In the genomic region with DNA sequence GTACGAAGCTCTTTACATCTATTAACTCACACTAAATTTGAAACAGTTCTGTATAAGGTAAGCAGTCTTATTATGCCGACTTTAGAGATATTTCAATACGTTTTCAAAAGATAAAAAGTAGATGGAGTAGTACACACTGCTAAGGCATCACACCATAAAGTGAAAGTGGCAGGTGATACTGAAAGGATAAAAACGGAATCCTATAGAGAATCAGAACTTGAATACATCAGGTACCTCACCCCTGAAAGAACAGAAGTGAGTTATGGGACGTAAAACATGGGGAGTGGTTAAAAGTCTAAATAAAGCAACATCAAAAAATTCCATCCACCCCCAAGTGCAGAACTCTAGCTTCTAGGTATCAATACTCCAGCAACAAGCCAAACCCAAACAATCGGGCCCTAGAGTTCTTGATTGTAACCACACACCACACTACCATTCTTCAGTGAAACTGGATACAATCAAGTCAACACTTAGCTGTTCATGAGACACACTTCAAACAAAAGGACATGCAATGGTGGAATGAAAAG, we compare ENCODE assay signal across 13 cellular contexts.
DNase-seq lines count a peak whose midpoint lies in the region; ATAC-seq, FAIRE-seq and TF ChIP-seq lines count a peak whose summit lies in the region.
"Had no signal": no experiment of that assay in that cellular context is flagged by ENCODE, and none has a peak within 500 bp of the region (broad histone marks: within the 10 kb centered on the region; RNA-seq: fewer than 3 reads in every experiment).

No MANE protein-coding gene starts in this region.

- H3K27me3 Mint-ChIP-seq in activated CD8-positive, alpha-beta memory T cell treated with anti-CD3 and anti-CD28 coated beads, Interleukin-2, amount 10 ng/mL, durations not matched to agents 7 days and 5 days, result no peaks in the 10 kb centered on the region
- no peaks in the 10 kb centered on the region for H3K27me3 Mint-ChIP-seq in T-cell
- H3K27me3 Mint-ChIP-seq: activated B cell treated with CpG ODN at 0.5 μM for 24 hours had no signal

- TF ChIP-seq RAD21 in GM12878 (IDR thresholded peaks at IDR 0.05; ENCODE audit: insufficient read depth, low read depth, low read length), result no peak

- TF ChIP-seq CTCF in GM20000 (IDR thresholded peaks at IDR 0.05; ENCODE audit: extremely low read depth, missing control alignments), result no peak
- no peak for TF ChIP-seq CTCF in GM12878 (IDR thresholded peaks at IDR 0.05 in 2 of 3, conservative IDR thresholded peaks at IDR 0.05 in 1 of 3; ENCODE audit: control insufficient read depth in 2 of 3, extremely low read depth in 1 of 3, insufficient read depth in 1 of 3, low read depth in 3 of 3, low read length in 3 of 3)

- H3K9me3 Mint-ChIP-seq in activated CD8-positive, alpha-beta memory T cell treated with anti-CD3 and anti-CD28 coated beads, Interleukin-2, amount 10 ng/mL, durations not matched to agents 7 days and 5 days (ENCODE audit: low read depth), result peaks cover 3% of the 10 kb centered on the region
- H3K9me3 Mint-ChIP-seq in T-cell, result peaks cover 10 to 14% (median 13%) of the 10 kb centered on the region in 3 donors

- H3K27ac ChIP-seq in GM12878 (ENCODE audit: control insufficient read depth, insufficient read depth), result peak overlapping the region; percentile 24; the same call in 1 of the 2 replicates
- H3K27ac ChIP-seq: HL-60, parathyroid adenoma had no signal

- H3K36me3 Mint-ChIP-seq in activated CD8-positive, alpha-beta memory T cell treated with anti-CD3 and anti-CD28 coated beads, Interleukin-2, amount 10 ng/mL, durations not matched to agents 7 days and 5 days, result peaks cover 19% of the 10 kb centered on the region
- H3K36me3 Mint-ChIP-seq in T-cell, result peaks cover 27% of the 10 kb centered on the region

- H2AFZ ChIP-seq in GM12878 (ENCODE audit: control insufficient read depth, low read depth, low read length), result peak overlapping the region; percentile 19; the same call in 1 of the 2 replicates
- H2AFZ ChIP-seq: parathyroid adenoma had no signal

- SMC1A ChIA-PET in GM12878 (lab: Charles Lee; ENCODE audit: uncharacterized antibody, unreplicated experiment), result interaction anchor here (0.7 to 1.5 kb wide), 5 partner anchors 32 to 987 kb away, joined by 3 to 4 read pairs (median 3); no protein-coding TSS in a partner anchor

- peaks cover 10% of the 10 kb centered on the region for H3K4me1 Mint-ChIP-seq in activated CD8-positive, alpha-beta memory T cell treated with anti-CD3 and anti-CD28 coated beads, Interleukin-2, amount 10 ng/mL, durations not matched to agents 7 days and 5 days
- peaks cover 13 to 18% (median 17%) of the 10 kb centered on the region in 3 donors for H3K4me1 Mint-ChIP-seq in T-cell

- intact Hi-C loops in GM12878 (cut with micrococcal nuclease; ENCODE audit: unreplicated experiment), result loop anchor here (2.0 kb wide), 1 partner anchor 34 kb away; no protein-coding TSS in a partner anchor

- H3K9me3 ChIP-seq in GM12878 (replicated peaks; ENCODE audit: control insufficient read depth, insufficient read depth, low read length), result no peaks in the 10 kb centered on the region

- H3K79me2 ChIP-seq in GM12878 (ENCODE audit: control insufficient read depth, insufficient read depth, low read length), result no peaks in the 10 kb centered on the region
- H3K79me2 ChIP-seq: parathyroid adenoma had no signal

- no peak for TF ChIP-seq POLR2A in GM12878 (IDR thresholded peaks at IDR 0.05; ENCODE audit: low read depth, low read length)

- no peaks in the 10 kb centered on the region for H3K36me3 ChIP-seq in GM12878 (ENCODE audit: control insufficient read depth in 2 of 2, insufficient read depth in 2 of 2, low read length in 1 of 2)

- H3K4me3 Mint-ChIP-seq in activated CD8-positive, alpha-beta memory T cell treated with anti-CD3 and anti-CD28 coated beads, Interleukin-2, amount 10 ng/mL, durations not matched to agents 7 days and 5 days, result peak overlapping the region; percentile 24
- no peak overlapping the region for H3K4me3 Mint-ChIP-seq in T-cell
- H3K4me3 Mint-ChIP-seq: activated B cell treated with CpG ODN at 0.5 μM for 24 hours had no signal

- H3K4me1 ChIP-seq in GM12878 (ENCODE audit: control insufficient read depth, insufficient read depth, low read length), result peaks cover 19% of the 10 kb centered on the region
- H3K4me1 ChIP-seq: parathyroid adenoma had no signal

- H3K27ac Mint-ChIP-seq in activated CD8-positive, alpha-beta memory T cell treated with anti-CD3 and anti-CD28 coated beads, Interleukin-2, amount 10 ng/mL, durations not matched to agents 7 days and 5 days, result no peak overlapping the region
- H3K27ac Mint-ChIP-seq in T-cell, result no peak overlapping the region
- H3K27ac Mint-ChIP-seq: activated B cell treated with CpG ODN at 0.5 μM for 24 hours had no signal

- no peaks in the 10 kb centered on the region for H4K20me1 ChIP-seq in GM12878 (ENCODE audit: control insufficient read depth, insufficient read depth)

- H3K4me3 ChIP-seq in GM12878, result peak overlapping the region; percentile 22; the same call in 1 of the 2 replicates

- peak overlapping the region; percentile 61 for H3K4me2 ChIP-seq in GM12878 (ENCODE audit: control insufficient read depth, insufficient read depth)

- no peak for ATAC-seq in activated CD8-positive, alpha-beta memory T cell treated with anti-CD3 and anti-CD28 coated beads, Interleukin-2, amount 10 ng/mL, durations not matched to agents 7 days and 5 days
- peak; percentile 77 for ATAC-seq in HG03103 (IDR thresholded peaks at IDR 0.05; ENCODE audit: low read depth, unreplicated experiment)
- peak; percentile 86 for ATAC-seq in GM12878
- no peak for ATAC-seq in T-cell (replicated peaks in 1 of 4)

- WGBS in GM12878 (ENCODE audit: insufficient coverage, insufficient replicate concordance, low lambda C conversion rate, missing lambda C conversion rate), result under 1% methylated on average over 6 of the region's 6 CpGs

- RAD21 ChIA-PET in GM12878 (lab: Charles Lee; ENCODE audit: unreplicated experiment), result interaction anchor here (1.0 kb wide), 1 partner anchor 32 kb away, joined by 3 read pairs; no protein-coding TSS in a partner anchor

- POLR2A ChIA-PET in GM12878 (lab: Charles Lee), result no interaction called here
- POLR2A ChIA-PET in T-cell (lab: Charles Lee), result no interaction called here

- no peak overlapping the region for H3K9ac ChIP-seq in GM12878 (ENCODE audit: control insufficient read depth, insufficient read depth, low read length)
- H3K9ac ChIP-seq: parathyroid adenoma had no signal

- in situ Hi-C loops in GM12878 (cut with MboI), result no loop called here

- no peaks in the 10 kb centered on the region for H3K27me3 ChIP-seq in GM12878 (replicated peaks in 1 of 2; ENCODE audit: control insufficient read depth in 2 of 2, insufficient read depth in 2 of 2, low read length in 1 of 2)

- TF ChIP-seq EP300 in GM12878 (IDR thresholded peaks at IDR 0.05; ENCODE audit: borderline replicate concordance in 1 of 2, control insufficient read depth in 1 of 2, low read depth in 2 of 2, low read length in 2 of 2), result no peak

- no peak for DNase-seq in activated CD8-positive, alpha-beta memory T cell treated with anti-CD3 and anti-CD28 coated beads, Interleukin-2, amount 10 ng/mL, durations not matched to agents 7 days and 5 days
- DNase-seq in activated CD8-positive, alpha-beta memory T cell treated with anti-CD3 and anti-CD28 coated beads, Interleukin-2, amount 50 U/mL, for 48 hours, result no peak
- DNase-seq in GM20000 (ENCODE audit: low spot score) (peak; percentile 63), GM12878 (ENCODE audit: low read depth, low spot score) (no peak), T-cell (no peak), NCI-H146 (lab: John Stamatoyannopoulos, UW) (no peak), cerebellum (ENCODE audit: low spot score) (no peak)
- DNase-seq: activated B cell treated with CpG ODN at 0.5 μM for 24 hours, NCI-H1105, RPMI8226 had no signal

- no TSS peak for BruUV-seq in GM12878 (replicated peaks; lab: Mats Ljungman, UMichigan)

- FAIRE-seq in GM12878 (lab: Jason Lieb, UNC), result peak; percentile 35

- CTCF ChIA-PET in activated CD8-positive, alpha-beta memory T cell treated with anti-CD3 and anti-CD28 coated beads, Interleukin-2, amount 10 ng/mL, durations not matched to agents 7 days and 5 days (lab: Charles Lee), result no interaction called here
- CTCF ChIA-PET in GM12878 (lab: Yijun Ruan, JAX), result interaction anchor here (0.7 kb wide), 2 partner anchors 610 to 816 kb away, joined by 3 read pairs; no protein-coding TSS in a partner anchor
- CTCF ChIA-PET in T-cell (lab: Charles Lee), result no interaction called here

TF ChIP-seq in GM12878, 131 proteins besides CTCF, POLR2A, EP300 and RAD21:
- TF ChIP-seq SIX5 (IDR thresholded peaks at IDR 0.05; ENCODE audit: low read depth, low read length, severe bottlenecking) (no peak), ATF7 (IDR thresholded peaks at IDR 0.05; ENCODE audit: low read depth) (no peak), MYB (IDR thresholded peaks at IDR 0.05; ENCODE audit: borderline replicate concordance, low read depth, low read length) (no peak), CREM (IDR thresholded peaks at IDR 0.05; ENCODE audit: low read depth) (0 out of 2 replicates have a peak, but pooled peaks have one; percentile 10), RUNX3 (IDR thresholded peaks at IDR 0.05; ENCODE audit: low read length) (peak; percentile 71), GABPA (IDR thresholded peaks at IDR 0.05; ENCODE audit: low read depth) (no peak)
TF ChIP-seq in GM12878: peak in this region for 2.

Comparison
In these comparisons a context has a peak if more than half of its experiments do, and no peak if none do; other contexts are left out.
1. ATAC-seq: peak in HG03103 (single experiment) and GM12878 (single experiment); none in activated CD8-positive, alpha-beta memory T cell treated with anti-CD3 and anti-CD28 coated beads, Interleukin-2, amount 10 ng/mL, durations not matched to agents 7 days and 5 days (single experiment) and T-cell (0 of 4).